ENCODE assay signal across 25 cellular contexts in genomic region chr1:67672260-67672803, GRCh38.
"Had no signal": no experiment of that assay in that cellular context is flagged by ENCODE, and none has a peak within 500 bp of the region (broad histone marks: within the 10 kb centered on the region; RNA-seq: fewer than 3 reads in every experiment).

No MANE protein-coding gene starts in this region.

- ATAC-seq: activated CD4-positive, alpha-beta T cell treated with anti-CD3 and anti-CD28 coated beads for 36 hours; activated naive CD4-positive, alpha-beta T cell treated with anti-CD3 and anti-CD28 coated beads, Interleukin-2, amount 50 U/mL, for 72 hours; activated T-cell treated with anti-CD3 and anti-CD28 coated beads, Interleukin-2, amount 50 U/mL, for 72 hours; foreskin keratinocyte; naive thymus-derived CD8-positive, alpha-beta T cell; pancreas; stimulated activated memory B cell treated with anti-CD40 and anti-IgM and Interleukin-4, amounts not matched to agents 10 μg/mL and 1 μg/mL and 100 μg/mL, for 72 hours; stimulated activated naive CD8-positive, alpha-beta T cell treated with anti-CD3 and anti-CD28 coated beads, Interleukin-15, amount 100 ng/mL, for 72 hours had no signal

- H3K9me3 ChIP-seq: breast epithelium, esophagus muscularis mucosa, left ventricle myocardium inferior, pancreas, prostate gland, thyroid gland, upper lobe of left lung, vagina had no signal

- H3K27ac ChIP-seq: breast epithelium, esophagus muscularis mucosa, foreskin keratinocyte, left ventricle myocardium inferior, pancreas, prostate gland, thyroid gland, upper lobe of left lung, vagina had no signal

- H3K27me3 ChIP-seq: breast epithelium, esophagus muscularis mucosa, foreskin keratinocyte, pancreas, thyroid gland, upper lobe of left lung, vagina had no signal

- H3K36me3 ChIP-seq: breast epithelium, esophagus muscularis mucosa, left ventricle myocardium inferior, pancreas, prostate gland, thyroid gland, upper lobe of left lung, vagina had no signal

- DNase-seq: activated CD4-positive, alpha-beta T cell treated with anti-CD3 and anti-CD28 coated beads for 36 hours; activated CD4-positive, CD25-positive, alpha-beta regulatory T cell; activated naive CD4-positive, alpha-beta T cell; activated T-cell treated with anti-CD3 and anti-CD28 coated beads for 4 hours; activated T-cell treated with anti-CD3 and anti-CD28 coated beads, Interleukin-2, amount 50 U/mL, for 72 hours; endodermal cell; foreskin keratinocyte; kidney glomerular epithelial cell; left ventricle myocardium inferior; naive thymus-derived CD8-positive, alpha-beta T cell; nucleus accumbens; pancreas; stimulated activated CD4-positive, alpha-beta T cell treated with anti-CD3 and anti-CD28 coated beads, Interleukin-1b, Interleukin-23, amount 100 ng/mL, for 48 hours; stimulated activated CD4-positive, alpha-beta T cell treated with anti-CD3 and anti-CD28 coated beads, Interleukin-4, amount 100 ng/mL, for 4 hours; stimulated activated CD8-positive, alpha-beta memory T cell treated with anti-CD3 and anti-CD28 coated beads, Interleukin-4, amount 100 ng/mL, for 48 hours; stimulated activated naive CD8-positive, alpha-beta T cell treated with anti-CD3 and anti-CD28 coated beads, Interleukin-15, amount 100 ng/mL, for 72 hours; thyroid gland; upper lobe of left lung had no signal

- H3K4me1 ChIP-seq: breast epithelium, foreskin keratinocyte, pancreas, prostate gland had no signal

- H3K4me2 ChIP-seq: smooth muscle cell had no signal

- H3K4me3 ChIP-seq: breast epithelium, esophagus muscularis mucosa, left ventricle myocardium inferior, pancreas, prostate gland, smooth muscle cell, thyroid gland, upper lobe of left lung, vagina had no signal
